8 cellular contexts compared by ENCODE assay signal in the genomic region with DNA sequence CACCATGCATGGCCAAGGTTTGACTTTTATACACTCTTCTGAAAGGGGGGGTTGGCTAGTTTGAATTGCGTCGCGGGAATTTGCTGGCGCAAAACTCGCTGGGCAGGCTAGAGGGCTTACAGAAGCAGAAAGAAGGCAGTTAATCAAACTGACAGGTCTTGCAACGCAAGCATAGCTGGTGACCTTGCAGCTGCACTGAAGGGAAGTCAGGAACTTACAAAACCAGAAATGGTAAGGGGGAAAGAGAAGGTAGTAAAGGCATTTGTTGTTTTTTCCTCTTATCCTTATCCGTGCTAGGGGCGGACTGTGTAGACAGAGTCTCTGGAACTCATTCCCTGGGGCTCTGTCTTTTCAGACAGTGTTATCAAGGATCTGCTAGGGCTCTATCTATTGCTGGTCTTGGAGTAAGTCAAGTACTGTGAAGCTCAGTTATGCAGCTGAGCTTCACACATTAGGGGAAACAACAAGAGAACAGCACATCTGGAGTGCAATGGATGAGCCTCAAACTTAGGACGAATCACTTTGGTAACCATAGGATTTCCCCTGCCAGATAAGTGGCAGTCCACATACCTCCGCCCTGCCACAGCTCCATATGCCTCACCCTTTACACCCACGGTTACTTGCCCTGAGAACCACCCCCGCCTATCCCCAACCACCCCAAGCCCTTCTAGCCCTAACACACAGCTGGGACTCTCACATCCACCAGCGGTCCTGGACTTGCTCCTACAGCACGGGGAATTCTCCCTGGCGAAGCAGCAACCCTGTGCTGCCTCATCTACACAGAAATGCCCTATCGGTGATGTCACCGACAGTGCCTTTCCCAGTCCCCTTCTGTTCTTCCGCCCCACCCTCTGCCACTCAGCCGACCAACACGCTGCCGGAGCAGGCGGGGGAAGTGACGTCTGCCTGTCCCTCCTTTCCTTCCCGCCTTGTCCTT.
DNase-seq lines count a peak whose midpoint lies in the region; ATAC-seq, FAIRE-seq and TF ChIP-seq lines count a peak whose summit lies in the region.

No MANE protein-coding gene starts in this region.

- in situ Hi-C loops in HepG2 (cut with HindIII; ENCODE audit: extremely low pct_ligation_motif_present, low pct_unique_long_range_greater_than_20kb): no loop called here

- peaks cover 11% of the 10 kb centered on the region for H3K4me1 Mint-ChIP-seq in activated T-helper 1 cell treated with anti-CD3 and anti-CD28 coated beads, Interleukin-12 subunit alpha, Interleukin-12 subunit beta, Interleukin-2, Interleukin-4 antibody, amounts not matched to agents 30 ng/mL and 10 ng/mL and 1 ng/mL, durations not matched to agents 14 hours and 24 hours and 36 hours (ENCODE audit: low read depth)

- no peaks in the 10 kb centered on the region for H3K9me3 Mint-ChIP-seq in activated T-helper 1 cell treated with anti-CD3 and anti-CD28 coated beads, Interleukin-12 subunit alpha, Interleukin-12 subunit beta, Interleukin-2, Interleukin-4 antibody, amounts not matched to agents 30 ng/mL and 10 ng/mL and 1 ng/mL, durations not matched to agents 14 hours and 24 hours and 36 hours

- 13% methylated on average over 22 of the region's 24 CpGs for WGBS in HepG2 (ENCODE audit: low lambda C conversion rate)

- ATAC-seq in HepG2 (no peak), GM19455 (IDR thresholded peaks at IDR 0.05; ENCODE audit: unreplicated experiment) (no peak)

- H3K27ac ChIP-seq in HUES48 (ENCODE audit: low read depth, low read length): no peak overlapping the region
- H3K27ac ChIP-seq in HepG2 (ENCODE audit: extremely low read length, insufficient read depth, low read length): no peak overlapping the region
- H3K27ac ChIP-seq in OCI-LY7 (ENCODE audit: low read depth, low read length, poor library complexity, severe bottlenecking): no peak overlapping the region

- no peaks in the 10 kb centered on the region for H3K9me2 ChIP-seq in OCI-LY7 (ENCODE audit: insufficient read depth, low read length)

- TF ChIP-seq EP300 in HepG2 (IDR thresholded peaks at IDR 0.05; ENCODE audit: low read depth in 2 of 2, low read length in 2 of 2) (no peak), HepG2 (CRISPR knock-in tag; IDR thresholded peaks at IDR 0.05; ENCODE audit: borderline replicate concordance) (no peak)

- H3K9me3 ChIP-seq in HUES48 (ENCODE audit: control insufficient read depth, insufficient read depth, low read length): no peaks in the 10 kb centered on the region
- H3K9me3 ChIP-seq in HepG2 (ENCODE audit: low read length): no peaks in the 10 kb centered on the region
- H3K9me3 ChIP-seq in OCI-LY7 (ENCODE audit: low read length): no peaks in the 10 kb centered on the region

- H3K4me3 ChIP-seq in HUES48 (ENCODE audit: low read depth, low read length) (peak overlapping the region; percentile 57), HepG2 (replicated peaks in 1 of 3; ENCODE audit: insufficient read depth in 1 of 3, low read depth in 2 of 3, low read length in 3 of 3) (no peak overlapping the region), OCI-LY7 (ENCODE audit: low read depth, low read length, poor library complexity, severe bottlenecking) (no peak overlapping the region), foreskin fibroblast (ENCODE audit: low read depth in 1 of 2, low read length in 2 of 2) (no peak overlapping the region)

- POLR2A ChIA-PET in HepG2 (lab: Yijun Ruan, JAX) (no interaction called here), OCI-LY7 (lab: Charles Lee) (no interaction called here)

- H3K4me3 Mint-ChIP-seq in activated T-helper 1 cell treated with anti-CD3 and anti-CD28 coated beads, Interleukin-12 subunit alpha, Interleukin-12 subunit beta, Interleukin-2, Interleukin-4 antibody, amounts not matched to agents 30 ng/mL and 10 ng/mL and 1 ng/mL, durations not matched to agents 14 hours and 24 hours and 36 hours: peak overlapping the region; percentile 43

- DNase-seq in Ammon's horn (ENCODE audit: low spot score): peak; percentile 56
- DNase-seq in activated T-helper 1 cell treated with anti-CD3 and anti-CD28 coated beads, Interleukin-12 subunit alpha, Interleukin-12 subunit beta, Interleukin-2, Interleukin-4 antibody, amounts not matched to agents 30 ng/mL and 10 ng/mL and 1 ng/mL, durations not matched to agents 14 hours and 24 hours and 36 hours (ENCODE audit: low spot score): no peak
- DNase-seq in HepG2 (ENCODE audit: low spot score): no peak
- DNase-seq in OCI-LY7 (ENCODE audit: low spot score): no peak
- DNase-seq in foreskin fibroblast: no peak
- no peak for DNase-seq in NCI-H1092 (lab: John Stamatoyannopoulos, UW)

- H3K79me2 ChIP-seq in HepG2 (ENCODE audit: insufficient read depth, low read length) (no peaks in the 10 kb centered on the region), OCI-LY7 (ENCODE audit: insufficient read depth, low read depth, low read length) (no peaks in the 10 kb centered on the region)

- FAIRE-seq in HepG2 (lab: Jason Lieb, UNC): no peak

- no peaks in the 10 kb centered on the region for H4K20me1 ChIP-seq in HepG2 (ENCODE audit: insufficient read depth, low read length)
- H4K20me1 ChIP-seq in OCI-LY7 (ENCODE audit: insufficient read depth, low read length): no peaks in the 10 kb centered on the region

- H3K9ac ChIP-seq in HUES48 (ENCODE audit: low read depth, low read length) (peak overlapping the region; percentile 94), HepG2 (ENCODE audit: insufficient read depth, low read depth, low read length) (no peak overlapping the region)

- no peaks in the 10 kb centered on the region for H3K36me3 Mint-ChIP-seq in activated T-helper 1 cell treated with anti-CD3 and anti-CD28 coated beads, Interleukin-12 subunit alpha, Interleukin-12 subunit beta, Interleukin-2, Interleukin-4 antibody, amounts not matched to agents 30 ng/mL and 10 ng/mL and 1 ng/mL, durations not matched to agents 14 hours and 24 hours and 36 hours (ENCODE audit: low read depth)

- no peak overlapping the region for H2AFZ ChIP-seq in HepG2 (ENCODE audit: low read length)
- H2AFZ ChIP-seq in OCI-LY7 (ENCODE audit: low read length): no peak overlapping the region

- H3K36me3 ChIP-seq in HUES48 (ENCODE audit: control insufficient read depth, insufficient read depth, low read length) (no peaks in the 10 kb centered on the region), HepG2 (replicated peaks in 1 of 2; ENCODE audit: control insufficient read depth in 1 of 2, insufficient read depth in 2 of 2, low read length in 2 of 2) (no peaks in the 10 kb centered on the region), OCI-LY7 (ENCODE audit: insufficient read depth, low read length) (no peaks in the 10 kb centered on the region)

- no peak overlapping the region for H3K4me2 ChIP-seq in HepG2 (ENCODE audit: low read depth, low read length)
- no peak overlapping the region for H3K4me2 ChIP-seq in OCI-LY7 (ENCODE audit: low read length)

- TF ChIP-seq RAD21 in HepG2 (CRISPR knock-in tag; IDR thresholded peaks at IDR 0.05): no peak

- H3K27ac Mint-ChIP-seq in activated T-helper 1 cell treated with anti-CD3 and anti-CD28 coated beads, Interleukin-12 subunit alpha, Interleukin-12 subunit beta, Interleukin-2, Interleukin-4 antibody, amounts not matched to agents 30 ng/mL and 10 ng/mL and 1 ng/mL, durations not matched to agents 14 hours and 24 hours and 36 hours: peak overlapping the region; percentile 65

- H3K27me3 ChIP-seq in HUES48 (ENCODE audit: control insufficient read depth, insufficient read depth, low read length) (peaks cover 7% of the 10 kb centered on the region; the same call in 1 of the 2 replicates), HepG2 (ENCODE audit: control insufficient read depth in 1 of 2, insufficient read depth in 2 of 2, low read length in 2 of 2) (peaks cover 6 to 19% of the 10 kb centered on the region in 2 experiments; a peak in 2 of 5 replicates)

- intact Hi-C loops in activated T-helper 1 cell treated with anti-CD3 and anti-CD28 coated beads, Interleukin-12 subunit alpha, Interleukin-12 subunit beta, Interleukin-2, Interleukin-4 antibody, amounts not matched to agents 30 ng/mL and 10 ng/mL and 1 ng/mL, durations not matched to agents 14 hours and 24 hours and 36 hours (cut with micrococcal nuclease): no loop called here
- intact Hi-C loops in HepG2 (cut with micrococcal nuclease; ENCODE audit: unreplicated experiment) (no loop called here), OCI-LY7 (cut with micrococcal nuclease; ENCODE audit: unreplicated experiment) (no loop called here)

- no peak for TF ChIP-seq POLR2A in HepG2 (IDR thresholded peaks at IDR 0.05; ENCODE audit: insufficient read depth in 1 of 2, low read depth in 2 of 2, low read length in 2 of 2)

- peaks cover 30% of the 10 kb centered on the region for H3K27me3 Mint-ChIP-seq in activated T-helper 1 cell treated with anti-CD3 and anti-CD28 coated beads, Interleukin-12 subunit alpha, Interleukin-12 subunit beta, Interleukin-2, Interleukin-4 antibody, amounts not matched to agents 30 ng/mL and 10 ng/mL and 1 ng/mL, durations not matched to agents 14 hours and 24 hours and 36 hours (ENCODE audit: insufficient read depth)

- no peak for TF ChIP-seq CTCF in HepG2 (CRISPR knock-in tag; IDR thresholded peaks at IDR 0.05)
- TF ChIP-seq CTCF in OCI-LY7 (conservative IDR thresholded peaks at IDR 0.05; ENCODE audit: low read length): no peak
- no peak for TF ChIP-seq CTCF in foreskin fibroblast (IDR thresholded peaks at IDR 0.05; ENCODE audit: low read depth, low read length)

- H3K4me1 ChIP-seq in HUES48 (ENCODE audit: control insufficient read depth, insufficient read depth, low read length) (peaks cover 14% of the 10 kb centered on the region), HepG2 (ENCODE audit: insufficient read depth, low read length) (no peaks in the 10 kb centered on the region), OCI-LY7 (ENCODE audit: insufficient read depth, low read length, poor library complexity, severe bottlenecking) (no peaks in the 10 kb centered on the region)

- BruUV-seq in HepG2 (replicated peaks; lab: Mats Ljungman, UMichigan) (no TSS peak), OCI-LY7 (replicated peaks; lab: Mats Ljungman, UMichigan) (no TSS peak)

- CTCF ChIA-PET in HepG2 (lab: Yijun Ruan, JAX; ENCODE audit: low intra/inter-chr PET ratio, low total read pairs): no interaction called here
- CTCF ChIA-PET in OCI-LY7 (lab: Charles Lee; ENCODE audit: unreplicated experiment): no interaction called here

TF ChIP-seq in HepG2, 621 proteins besides CTCF, POLR2A, EP300 and RAD21:
- peak; percentile 59; the same call in 1 of the 2 replicates for TF ChIP-seq GABPB1 (CRISPR knock-in tag; IDR thresholded peaks at IDR 0.05)
- TF ChIP-seq SMARCE1 (IDR thresholded peaks at IDR 0.05; ENCODE audit: borderline replicate concordance): no peak
- TF ChIP-seq GABPA (IDR thresholded peaks at IDR 0.05; ENCODE audit: low read depth, low read length): peak; percentile 42
- peak; percentile 60; the same call in 1 of the 2 replicates for TF ChIP-seq GABPA (CRISPR knock-in tag; IDR thresholded peaks at IDR 0.05; ENCODE audit: low read depth)
